1 cellular context compared by ENCODE assay signal in the genomic region with DNA sequence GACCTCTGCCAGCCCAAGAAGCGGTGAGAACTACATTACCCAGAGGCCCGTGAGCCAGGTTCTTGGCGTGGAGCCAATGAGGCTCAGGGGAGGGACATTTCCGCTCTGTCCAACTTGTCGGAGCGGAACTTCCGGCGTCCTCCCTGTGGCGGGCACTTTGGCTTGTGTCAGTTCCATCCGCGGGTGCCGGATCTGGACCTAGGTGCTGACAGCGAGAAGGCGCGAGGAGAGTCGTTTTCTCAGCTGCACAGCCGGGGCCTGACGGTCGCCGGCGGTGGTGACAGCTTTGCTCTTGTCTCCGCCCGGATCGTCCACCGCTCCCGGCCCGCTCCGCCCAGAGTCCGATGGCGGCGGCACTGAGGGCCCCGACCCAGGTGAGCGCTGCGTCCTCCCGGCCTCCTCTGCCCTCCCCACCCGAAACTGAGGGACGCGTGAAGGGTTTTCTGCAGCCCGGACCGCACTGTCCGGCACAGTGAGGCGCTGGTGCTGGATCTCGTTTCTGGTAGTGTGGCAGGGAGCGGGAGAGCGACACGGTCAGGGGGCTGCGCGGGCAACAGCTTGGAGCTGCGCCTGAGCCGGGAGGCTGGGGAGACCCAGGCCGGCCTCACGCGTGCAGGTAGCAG.
TF ChIP-seq lines count a peak whose summit lies in the region.

A gene (plus strand): TSS at position 125 of the 623 bp plus-strand sequence. CDS start 4,461 bp downstream, outside the sequence.

TF ChIP-seq in HepG2, 621 proteins besides CTCF, POLR2A, EP300 and RAD21 (continued from another document and continues in another):
- TF ChIP-seq, protein P1, sequence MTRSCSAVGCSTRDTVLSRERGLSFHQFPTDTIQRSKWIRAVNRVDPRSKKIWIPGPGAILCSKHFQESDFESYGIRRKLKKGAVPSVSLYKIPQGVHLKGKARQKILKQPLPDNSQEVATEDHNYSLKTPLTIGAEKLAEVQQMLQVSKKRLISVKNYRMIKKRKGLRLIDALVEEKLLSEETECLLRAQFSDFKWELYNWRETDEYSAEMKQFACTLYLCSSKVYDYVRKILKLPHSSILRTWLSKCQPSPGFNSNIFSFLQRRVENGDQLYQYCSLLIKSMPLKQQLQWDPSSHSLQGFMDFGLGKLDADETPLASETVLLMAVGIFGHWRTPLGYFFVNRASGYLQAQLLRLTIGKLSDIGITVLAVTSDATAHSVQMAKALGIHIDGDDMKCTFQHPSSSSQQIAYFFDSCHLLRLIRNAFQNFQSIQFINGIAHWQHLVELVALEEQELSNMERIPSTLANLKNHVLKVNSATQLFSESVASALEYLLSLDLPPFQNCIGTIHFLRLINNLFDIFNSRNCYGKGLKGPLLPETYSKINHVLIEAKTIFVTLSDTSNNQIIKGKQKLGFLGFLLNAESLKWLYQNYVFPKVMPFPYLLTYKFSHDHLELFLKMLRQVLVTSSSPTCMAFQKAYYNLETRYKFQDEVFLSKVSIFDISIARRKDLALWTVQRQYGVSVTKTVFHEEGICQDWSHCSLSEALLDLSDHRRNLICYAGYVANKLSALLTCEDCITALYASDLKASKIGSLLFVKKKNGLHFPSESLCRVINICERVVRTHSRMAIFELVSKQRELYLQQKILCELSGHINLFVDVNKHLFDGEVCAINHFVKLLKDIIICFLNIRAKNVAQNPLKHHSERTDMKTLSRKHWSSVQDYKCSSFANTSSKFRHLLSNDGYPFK (CRISPR knock-in tag; IDR thresholded peaks at IDR 0.05; ENCODE audit: borderline replicate concordance): peak; percentile 77; the same call in 1 of the 2 replicates
- no peak for TF ChIP-seq SOX5 (CRISPR knock-in tag; IDR thresholded peaks at IDR 0.05; ENCODE audit: borderline replicate concordance)
- no peak for TF ChIP-seq POLR2AphosphoS2 (IDR thresholded peaks at IDR 0.05; ENCODE audit: low read depth, low read length)
- TF ChIP-seq, protein P2, sequence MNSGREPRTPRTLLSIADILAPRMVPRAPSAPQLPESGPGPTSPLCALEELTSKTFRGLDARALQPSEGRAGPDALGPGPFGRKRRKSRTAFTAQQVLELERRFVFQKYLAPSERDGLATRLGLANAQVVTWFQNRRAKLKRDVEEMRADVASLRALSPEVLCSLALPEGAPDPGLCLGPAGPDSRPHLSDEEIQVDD (CRISPR knock-in tag; IDR thresholded peaks at IDR 0.05; ENCODE audit: borderline replicate concordance): no peak
- no peak for TF ChIP-seq MBNL3 (CRISPR knock-in tag; conservative IDR thresholded peaks at IDR 0.05)
- TF ChIP-seq, protein P3, sequence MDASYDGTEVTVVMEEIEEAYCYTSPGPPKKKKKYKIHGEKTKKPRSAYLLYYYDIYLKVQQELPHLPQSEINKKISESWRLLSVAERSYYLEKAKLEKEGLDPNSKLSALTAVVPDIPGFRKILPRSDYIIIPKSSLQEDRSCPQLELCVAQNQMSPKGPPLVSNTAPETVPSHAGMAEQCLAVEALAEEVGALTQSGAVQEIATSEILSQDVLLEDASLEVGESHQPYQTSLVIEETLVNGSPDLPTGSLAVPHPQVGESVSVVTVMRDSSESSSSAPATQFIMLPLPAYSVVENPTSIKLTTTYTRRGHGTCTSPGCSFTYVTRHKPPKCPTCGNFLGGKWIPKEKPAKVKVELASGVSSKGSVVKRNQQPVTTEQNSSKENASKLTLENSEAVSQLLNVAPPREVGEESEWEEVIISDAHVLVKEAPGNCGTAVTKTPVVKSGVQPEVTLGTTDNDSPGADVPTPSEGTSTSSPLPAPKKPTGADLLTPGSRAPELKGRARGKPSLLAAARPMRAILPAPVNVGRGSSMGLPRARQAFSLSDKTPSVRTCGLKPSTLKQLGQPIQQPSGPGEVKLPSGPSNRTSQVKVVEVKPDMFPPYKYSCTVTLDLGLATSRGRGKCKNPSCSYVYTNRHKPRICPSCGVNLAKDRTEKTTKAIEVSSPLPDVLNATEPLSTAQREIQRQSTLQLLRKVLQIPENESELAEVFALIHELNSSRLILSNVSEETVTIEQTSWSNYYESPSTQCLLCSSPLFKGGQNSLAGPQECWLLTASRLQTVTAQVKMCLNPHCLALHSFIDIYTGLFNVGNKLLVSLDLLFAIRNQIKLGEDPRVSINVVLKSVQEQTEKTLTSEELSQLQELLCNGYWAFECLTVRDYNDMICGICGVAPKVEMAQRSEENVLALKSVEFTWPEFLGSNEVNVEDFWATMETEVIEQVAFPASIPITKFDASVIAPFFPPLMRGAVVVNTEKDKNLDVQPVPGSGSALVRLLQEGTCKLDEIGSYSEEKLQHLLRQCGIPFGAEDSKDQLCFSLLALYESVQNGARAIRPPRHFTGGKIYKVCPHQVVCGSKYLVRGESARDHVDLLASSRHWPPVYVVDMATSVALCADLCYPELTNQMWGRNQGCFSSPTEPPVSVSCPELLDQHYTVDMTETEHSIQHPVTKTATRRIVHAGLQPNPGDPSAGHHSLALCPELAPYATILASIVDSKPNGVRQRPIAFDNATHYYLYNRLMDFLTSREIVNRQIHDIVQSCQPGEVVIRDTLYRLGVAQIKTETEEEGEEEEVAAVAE (CRISPR knock-in tag; IDR thresholded peaks at IDR 0.05; ENCODE audit: borderline replicate concordance): peak; percentile 45; the same call in 1 of the 2 replicates
- peak; percentile 85 for TF ChIP-seq NR2C2 (CRISPR knock-in tag; IDR thresholded peaks at IDR 0.05; ENCODE audit: borderline replicate concordance)
- TF ChIP-seq DNMT3B (CRISPR knock-in tag; conservative IDR thresholded peaks at IDR 0.05): no peak
- TF ChIP-seq MAFF (IDR thresholded peaks at IDR 0.05; ENCODE audit: low read depth, low read length): no peak
- no peak for TF ChIP-seq MED13 (CRISPR knock-in tag; IDR thresholded peaks at IDR 0.05)
- no peak for TF ChIP-seq PLRG1 (conservative IDR thresholded peaks at IDR 0.05)
- TF ChIP-seq, protein P4, sequence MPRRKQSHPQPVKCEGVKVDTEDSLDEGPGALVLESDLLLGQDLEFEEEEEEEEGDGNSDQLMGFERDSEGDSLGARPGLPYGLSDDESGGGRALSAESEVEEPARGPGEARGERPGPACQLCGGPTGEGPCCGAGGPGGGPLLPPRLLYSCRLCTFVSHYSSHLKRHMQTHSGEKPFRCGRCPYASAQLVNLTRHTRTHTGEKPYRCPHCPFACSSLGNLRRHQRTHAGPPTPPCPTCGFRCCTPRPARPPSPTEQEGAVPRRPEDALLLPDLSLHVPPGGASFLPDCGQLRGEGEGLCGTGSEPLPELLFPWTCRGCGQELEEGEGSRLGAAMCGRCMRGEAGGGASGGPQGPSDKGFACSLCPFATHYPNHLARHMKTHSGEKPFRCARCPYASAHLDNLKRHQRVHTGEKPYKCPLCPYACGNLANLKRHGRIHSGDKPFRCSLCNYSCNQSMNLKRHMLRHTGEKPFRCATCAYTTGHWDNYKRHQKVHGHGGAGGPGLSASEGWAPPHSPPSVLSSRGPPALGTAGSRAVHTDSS (CRISPR knock-in tag; conservative IDR thresholded peaks at IDR 0.05): no peak
- no peak for TF ChIP-seq ZNF12 (CRISPR knock-in tag; IDR thresholded peaks at IDR 0.05)
- no peak for TF ChIP-seq ZNF557 (CRISPR knock-in tag; IDR thresholded peaks at IDR 0.05)
- TF ChIP-seq KDM1A (CRISPR knock-in tag; IDR thresholded peaks at IDR 0.05): no peak
- TF ChIP-seq, protein P5, sequence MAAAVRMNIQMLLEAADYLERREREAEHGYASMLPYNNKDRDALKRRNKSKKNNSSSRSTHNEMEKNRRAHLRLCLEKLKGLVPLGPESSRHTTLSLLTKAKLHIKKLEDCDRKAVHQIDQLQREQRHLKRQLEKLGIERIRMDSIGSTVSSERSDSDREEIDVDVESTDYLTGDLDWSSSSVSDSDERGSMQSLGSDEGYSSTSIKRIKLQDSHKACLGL (CRISPR knock-in tag; IDR thresholded peaks at IDR 0.05): 0 out of 2 replicates have a peak, but pooled peaks have one; percentile 43
- TF ChIP-seq NKX3-1 (CRISPR knock-in tag; IDR thresholded peaks at IDR 0.05): no peak
- peak; percentile 50 for TF ChIP-seq SRSF1 (optimal IDR thresholded peaks at IDR 0.05; ENCODE audit: low read depth, low read length)
- TF ChIP-seq TRIM24 (CRISPR knock-in tag; IDR thresholded peaks at IDR 0.05): no peak
- peak; percentile 95 for TF ChIP-seq ZNF274 (CRISPR knock-in tag; IDR thresholded peaks at IDR 0.05)
- TF ChIP-seq HMG20A (CRISPR knock-in tag; IDR thresholded peaks at IDR 0.05; ENCODE audit: borderline replicate concordance): no peak
- no peak for TF ChIP-seq ZFYVE20 (CRISPR knock-in tag; IDR thresholded peaks at IDR 0.05; ENCODE audit: borderline replicate concordance, low read depth)
- TF ChIP-seq, protein P6, sequence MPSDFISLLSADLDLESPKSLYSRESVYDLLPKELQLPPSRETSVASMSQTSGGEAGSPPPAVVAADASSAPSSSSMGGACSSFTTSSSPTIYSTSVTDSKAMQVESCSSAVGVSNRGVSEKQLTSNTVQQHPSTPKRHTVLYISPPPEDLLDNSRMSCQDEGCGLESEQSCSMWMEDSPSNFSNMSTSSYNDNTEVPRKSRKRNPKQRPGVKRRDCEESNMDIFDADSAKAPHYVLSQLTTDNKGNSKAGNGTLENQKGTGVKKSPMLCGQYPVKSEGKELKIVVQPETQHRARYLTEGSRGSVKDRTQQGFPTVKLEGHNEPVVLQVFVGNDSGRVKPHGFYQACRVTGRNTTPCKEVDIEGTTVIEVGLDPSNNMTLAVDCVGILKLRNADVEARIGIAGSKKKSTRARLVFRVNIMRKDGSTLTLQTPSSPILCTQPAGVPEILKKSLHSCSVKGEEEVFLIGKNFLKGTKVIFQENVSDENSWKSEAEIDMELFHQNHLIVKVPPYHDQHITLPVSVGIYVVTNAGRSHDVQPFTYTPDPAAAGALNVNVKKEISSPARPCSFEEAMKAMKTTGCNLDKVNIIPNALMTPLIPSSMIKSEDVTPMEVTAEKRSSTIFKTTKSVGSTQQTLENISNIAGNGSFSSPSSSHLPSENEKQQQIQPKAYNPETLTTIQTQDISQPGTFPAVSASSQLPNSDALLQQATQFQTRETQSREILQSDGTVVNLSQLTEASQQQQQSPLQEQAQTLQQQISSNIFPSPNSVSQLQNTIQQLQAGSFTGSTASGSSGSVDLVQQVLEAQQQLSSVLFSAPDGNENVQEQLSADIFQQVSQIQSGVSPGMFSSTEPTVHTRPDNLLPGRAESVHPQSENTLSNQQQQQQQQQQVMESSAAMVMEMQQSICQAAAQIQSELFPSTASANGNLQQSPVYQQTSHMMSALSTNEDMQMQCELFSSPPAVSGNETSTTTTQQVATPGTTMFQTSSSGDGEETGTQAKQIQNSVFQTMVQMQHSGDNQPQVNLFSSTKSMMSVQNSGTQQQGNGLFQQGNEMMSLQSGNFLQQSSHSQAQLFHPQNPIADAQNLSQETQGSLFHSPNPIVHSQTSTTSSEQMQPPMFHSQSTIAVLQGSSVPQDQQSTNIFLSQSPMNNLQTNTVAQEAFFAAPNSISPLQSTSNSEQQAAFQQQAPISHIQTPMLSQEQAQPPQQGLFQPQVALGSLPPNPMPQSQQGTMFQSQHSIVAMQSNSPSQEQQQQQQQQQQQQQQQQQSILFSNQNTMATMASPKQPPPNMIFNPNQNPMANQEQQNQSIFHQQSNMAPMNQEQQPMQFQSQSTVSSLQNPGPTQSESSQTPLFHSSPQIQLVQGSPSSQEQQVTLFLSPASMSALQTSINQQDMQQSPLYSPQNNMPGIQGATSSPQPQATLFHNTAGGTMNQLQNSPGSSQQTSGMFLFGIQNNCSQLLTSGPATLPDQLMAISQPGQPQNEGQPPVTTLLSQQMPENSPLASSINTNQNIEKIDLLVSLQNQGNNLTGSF (CRISPR knock-in tag; IDR thresholded peaks at IDR 0.05): no peak
- TF ChIP-seq, protein P7, sequence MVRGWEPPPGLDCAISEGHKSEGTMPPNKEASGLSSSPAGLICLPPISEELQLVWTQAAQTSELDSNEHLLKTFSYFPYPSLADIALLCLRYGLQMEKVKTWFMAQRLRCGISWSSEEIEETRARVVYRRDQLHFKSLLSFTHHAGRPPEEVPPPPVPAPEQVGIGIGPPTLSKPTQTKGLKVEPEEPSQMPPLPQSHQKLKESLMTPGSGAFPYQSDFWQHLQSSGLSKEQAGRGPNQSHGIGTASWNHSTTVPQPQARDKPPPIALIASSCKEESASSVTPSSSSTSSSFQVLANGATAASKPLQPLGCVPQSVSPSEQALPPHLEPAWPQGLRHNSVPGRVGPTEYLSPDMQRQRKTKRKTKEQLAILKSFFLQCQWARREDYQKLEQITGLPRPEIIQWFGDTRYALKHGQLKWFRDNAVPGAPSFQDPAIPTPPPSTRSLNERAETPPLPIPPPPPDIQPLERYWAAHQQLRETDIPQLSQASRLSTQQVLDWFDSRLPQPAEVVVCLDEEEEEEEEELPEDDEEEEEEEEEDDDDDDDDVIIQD (CRISPR knock-in tag; IDR thresholded peaks at IDR 0.05; ENCODE audit: low read depth): no peak
- peak; percentile 81 for TF ChIP-seq PHF8 (CRISPR knock-in tag; IDR thresholded peaks at IDR 0.05)
- TF ChIP-seq ZC3H4 (CRISPR knock-in tag; IDR thresholded peaks at IDR 0.05; ENCODE audit: borderline replicate concordance): no peak
- TF ChIP-seq, protein P8, sequence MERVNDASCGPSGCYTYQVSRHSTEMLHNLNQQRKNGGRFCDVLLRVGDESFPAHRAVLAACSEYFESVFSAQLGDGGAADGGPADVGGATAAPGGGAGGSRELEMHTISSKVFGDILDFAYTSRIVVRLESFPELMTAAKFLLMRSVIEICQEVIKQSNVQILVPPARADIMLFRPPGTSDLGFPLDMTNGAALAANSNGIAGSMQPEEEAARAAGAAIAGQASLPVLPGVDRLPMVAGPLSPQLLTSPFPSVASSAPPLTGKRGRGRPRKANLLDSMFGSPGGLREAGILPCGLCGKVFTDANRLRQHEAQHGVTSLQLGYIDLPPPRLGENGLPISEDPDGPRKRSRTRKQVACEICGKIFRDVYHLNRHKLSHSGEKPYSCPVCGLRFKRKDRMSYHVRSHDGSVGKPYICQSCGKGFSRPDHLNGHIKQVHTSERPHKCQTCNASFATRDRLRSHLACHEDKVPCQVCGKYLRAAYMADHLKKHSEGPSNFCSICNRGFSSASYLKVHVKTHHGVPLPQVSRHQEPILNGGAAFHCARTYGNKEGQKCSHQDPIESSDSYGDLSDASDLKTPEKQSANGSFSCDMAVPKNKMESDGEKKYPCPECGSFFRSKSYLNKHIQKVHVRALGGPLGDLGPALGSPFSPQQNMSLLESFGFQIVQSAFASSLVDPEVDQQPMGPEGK (CRISPR knock-in tag; IDR thresholded peaks at IDR 0.05): peak; percentile 29
- TF ChIP-seq DPF2 (CRISPR knock-in tag; IDR thresholded peaks at IDR 0.05; ENCODE audit: borderline replicate concordance, low read depth): no peak
- TF ChIP-seq ZBTB21 (CRISPR knock-in tag; IDR thresholded peaks at IDR 0.05): no peak
- no peak for TF ChIP-seq ZNF230 (CRISPR knock-in tag; IDR thresholded peaks at IDR 0.05)
- TF ChIP-seq CEBPB (IDR thresholded peaks at IDR 0.05; ENCODE audit: borderline replicate concordance, low read depth, low read length): no peak
- TF ChIP-seq ZNF253 (CRISPR knock-in tag; IDR thresholded peaks at IDR 0.05; ENCODE audit: borderline replicate concordance): peak; percentile 44; the same call in 1 of the 2 replicates
- no peak for TF ChIP-seq ZKSCAN5 (CRISPR knock-in tag; IDR thresholded peaks at IDR 0.05)
- no peak for TF ChIP-seq SCMH1 (CRISPR knock-in tag; IDR thresholded peaks at IDR 0.05; ENCODE audit: borderline replicate concordance)
- TF ChIP-seq ZNF780A (CRISPR knock-in tag; IDR thresholded peaks at IDR 0.05): no peak
- TF ChIP-seq, protein P9, sequence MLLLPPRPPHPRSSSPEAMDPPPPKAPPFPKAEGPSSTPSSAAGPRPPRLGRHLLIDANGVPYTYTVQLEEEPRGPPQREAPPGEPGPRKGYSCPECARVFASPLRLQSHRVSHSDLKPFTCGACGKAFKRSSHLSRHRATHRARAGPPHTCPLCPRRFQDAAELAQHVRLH (CRISPR knock-in tag; IDR thresholded peaks at IDR 0.05; ENCODE audit: borderline replicate concordance, low read depth): peak; percentile 66; the same call in 1 of the 2 replicates
- TF ChIP-seq KDM3A (CRISPR knock-in tag; IDR thresholded peaks at IDR 0.05; ENCODE audit: low read depth): 0 out of 2 replicates have a peak, but pooled peaks have one; percentile 33
- TF ChIP-seq TCF7L2 (IDR thresholded peaks at IDR 0.05; ENCODE audit: low read depth, low read length): no peak
